Comparison of ENCODE assay signal across 26 cellular contexts in the genomic region with DNA sequence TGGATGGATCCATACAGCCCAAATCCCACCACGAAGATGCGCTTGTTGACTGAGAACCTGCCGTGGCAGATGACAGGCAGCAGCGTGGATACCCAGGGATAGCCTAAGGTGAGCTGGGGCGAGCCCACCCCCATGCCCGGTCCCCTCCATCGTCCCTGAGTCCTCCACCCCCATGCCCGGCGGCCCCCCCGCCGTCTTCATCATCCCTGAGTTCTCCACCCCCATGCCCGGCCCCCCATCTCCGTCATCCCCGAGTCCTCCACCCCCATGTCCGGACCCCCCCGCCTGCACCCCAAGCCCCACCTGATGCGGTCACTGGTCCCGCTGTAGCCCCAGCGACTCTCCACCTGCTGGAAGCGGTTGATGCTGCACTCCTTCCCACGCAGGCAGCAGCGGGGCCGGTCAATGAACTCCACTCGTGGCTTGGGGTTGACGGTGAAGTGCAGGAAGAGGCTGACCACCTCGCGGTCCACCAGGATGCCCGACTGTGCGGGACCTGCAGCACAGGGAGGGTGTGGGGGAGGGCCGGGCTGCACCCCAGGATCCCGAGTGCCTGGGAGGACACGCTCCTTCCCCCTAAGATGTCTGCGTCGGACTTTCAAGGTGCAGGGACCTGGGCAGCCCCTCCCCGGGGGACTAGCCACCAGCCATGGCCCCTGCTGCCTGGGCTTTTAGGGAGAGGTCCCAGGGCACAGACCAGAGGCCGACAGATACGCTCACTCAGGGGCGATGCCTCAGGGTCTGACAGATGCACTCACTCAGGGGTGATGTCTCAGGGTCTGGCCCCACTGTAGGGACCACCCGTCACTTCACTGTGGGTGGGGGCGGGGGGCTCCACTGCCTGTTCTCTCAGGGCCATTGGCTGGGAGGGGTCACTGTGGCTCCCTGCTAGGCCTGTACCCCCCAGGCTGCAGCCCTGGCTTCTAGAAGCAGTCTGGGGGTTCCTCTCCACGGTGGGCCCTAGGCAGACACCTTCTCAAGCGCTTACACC. TPM values are rescaled to one million over a fixed set of nuclear protein-coding genes. Genes with fewer than 3 reads are reported as not detected.
A peak's percentile ranks its signal among the peaks of the same experiment; 100 is the strongest.
DNase-seq lines count a peak whose midpoint lies in the region; ATAC-seq, FAIRE-seq and TF ChIP-seq lines count a peak whose summit lies in the region.
"Had no signal": no experiment of that assay in that cellular context is flagged by ENCODE, and none has a peak within 500 bp of the region (broad histone marks: within the 10 kb centered on the region; RNA-seq: fewer than 3 reads in every experiment).

No MANE protein-coding gene starts in this region.

- H3K4ac ChIP-seq in IMR-90 (ENCODE audit: low read depth, low read length) (no peak overlapping the region), mesendoderm (ENCODE audit: low read depth, low read length) (no peak overlapping the region)

- no peak for FAIRE-seq in A549 (lab: Jason Lieb, UNC)
- FAIRE-seq: D721Med, kidney, pancreas had no signal

- no peaks in the 10 kb centered on the region for H3K9me3 ChIP-seq in A549
- no peaks in the 10 kb centered on the region for H3K9me3 ChIP-seq in IMR-90 (ENCODE audit: control insufficient read depth, insufficient read depth, low read length)
- H3K9me3 ChIP-seq: body of pancreas, pancreas, sigmoid colon, vagina had no signal

- no peak overlapping the region for H4K91ac ChIP-seq in IMR-90 (ENCODE audit: insufficient read depth, low read depth, low read length)

- peaks cover 11% of the 10 kb centered on the region for H4K20me1 ChIP-seq in IMR-90 (ENCODE audit: insufficient read depth, low read length)

- H3K18ac ChIP-seq in IMR-90 (ENCODE audit: low read depth, low read length): no peak overlapping the region
- H3K18ac ChIP-seq in mesendoderm (ENCODE audit: low read length): no peak overlapping the region

- dilution Hi-C loops in IMR-90 (cut with HindIII; ENCODE audit: low sequenced_read_pairs, unreplicated experiment): no loop called here

- no peaks in the 10 kb centered on the region for H3K27me3 Mint-ChIP-seq in chondrocyte (ENCODE audit: low read depth)
- H3K27me3 Mint-ChIP-seq: activated CD8-positive, alpha-beta memory T cell treated with anti-CD3 and anti-CD28 coated beads, Interleukin-2, amount 10 ng/mL, durations not matched to agents 7 days and 5 days; effector memory CD8-positive, alpha-beta T cell; memory B cell; naive thymus-derived CD4-positive, alpha-beta T cell; T-cell had no signal

- H3K36me3 ChIP-seq in IMR-90 (ENCODE audit: control insufficient read depth, insufficient read depth, low read length) (peaks cover 58% of the 10 kb centered on the region), mesendoderm (ENCODE audit: control insufficient read depth, insufficient read depth, low read length) (peaks cover 3% of the 10 kb centered on the region)

- no peak for TF ChIP-seq EP300 in A549 (IDR thresholded peaks at IDR 0.05)

- no TSS peak for BruUV-seq in IMR-90 (replicated peaks; lab: Mats Ljungman, UMichigan)

- H3K27ac Mint-ChIP-seq in chondrocyte (ENCODE audit: unreplicated experiment): no peak overlapping the region
- H3K27ac Mint-ChIP-seq: activated T-helper 2 cell treated with anti-CD3 and anti-CD28 coated beads, Interferon-gamma antibody, Interleukin-2, Interleukin-4, amounts not matched to agents 10 μg/mL and 5 μg/mL and 100 μg/mL, durations not matched to agents 14 hours and 24 hours and 36 hours; memory B cell; T-cell had no signal

- H3K27me3 ChIP-seq in IMR-90 (ENCODE audit: control insufficient read depth, insufficient read depth, low read length) (no peaks in the 10 kb centered on the region), mesendoderm (ENCODE audit: insufficient read depth, low read length, poor library complexity) (no peaks in the 10 kb centered on the region)
- H3K27me3 ChIP-seq: body of pancreas, pancreas, sigmoid colon, vagina had no signal

- no peaks in the 10 kb centered on the region for H3K9me1 ChIP-seq in IMR-90 (ENCODE audit: insufficient read depth, low read length)

- H2BK15ac ChIP-seq in IMR-90 (ENCODE audit: low read depth, low read length) (no peak overlapping the region), mesendoderm (replicated peaks; ENCODE audit: low read depth) (no peak overlapping the region)

- H3K79me1 ChIP-seq in IMR-90 (ENCODE audit: low read depth in 1 of 2, low read length in 2 of 2) (peaks cover 0 to 4% of the 10 kb centered on the region in 2 experiments; a peak in 1 of 4 replicates), mesendoderm (ENCODE audit: low read length) (no peaks in the 10 kb centered on the region)

- H2AK5ac ChIP-seq in IMR-90 (ENCODE audit: low read depth, low read length) (no peak overlapping the region), mesendoderm (ENCODE audit: low read length) (no peak overlapping the region)

- H3K4me1 Mint-ChIP-seq in chondrocyte (ENCODE audit: low read depth): no peaks in the 10 kb centered on the region
- H3K4me1 Mint-ChIP-seq: activated CD8-positive, alpha-beta memory T cell treated with anti-CD3 and anti-CD28 coated beads, Interleukin-2, amount 10 ng/mL, durations not matched to agents 7 days and 5 days; memory B cell; naive thymus-derived CD4-positive, alpha-beta T cell; T-cell had no signal

- DNase-seq in A549 (ENCODE audit: low read depth in 1 of 2, low spot score in 1 of 2) (no peak), IMR-90 (no peak), chondrocyte (ENCODE audit: low spot score) (peak; percentile 91), mesendoderm (peak; percentile 15), SKM-1 (lab: John Stamatoyannopoulos, UW; ENCODE audit: unreplicated experiment) (no peak), GM19238 (ENCODE audit: insufficient read length, low spot score) (no peak), NCI-H1417 treated with DMSO at 0.1 percent for 48 hours (lab: John Stamatoyannopoulos, UW) (no peak), NCI-H748 treated with DMSO at 0.1 percent for 48 hours (lab: John Stamatoyannopoulos, UW) (no peak)
- DNase-seq: activated CD4-positive, alpha-beta T cell treated with anti-CD3 and anti-CD28 coated beads for 4 hours; activated CD8-positive, alpha-beta memory T cell treated with anti-CD3 and anti-CD28 coated beads, Interleukin-2, amount 10 ng/mL, durations not matched to agents 7 days and 5 days; body of pancreas; effector memory CD8-positive, alpha-beta T cell; EL; H7; kidney; naive thymus-derived CD4-positive, alpha-beta T cell; NCI-H1092 treated with DMSO at 0.1 percent for 48 hours; NCI-H2029 treated with DMSO at 0.1 percent for 48 hours; NCI-H345; sigmoid colon; T-cell had no signal

- TF ChIP-seq RAD21 in A549 (conservative IDR thresholded peaks at IDR 0.05 in 1 of 2, IDR thresholded peaks at IDR 0.05 in 1 of 2) (no peak), IMR-90 (IDR thresholded peaks at IDR 0.05; ENCODE audit: low read length) (no peak)

- H3K4me3 Mint-ChIP-seq in chondrocyte (ENCODE audit: unreplicated experiment): no peak overlapping the region
- H3K4me3 Mint-ChIP-seq: activated CD8-positive, alpha-beta memory T cell treated with anti-CD3 and anti-CD28 coated beads, Interleukin-2, amount 10 ng/mL, durations not matched to agents 7 days and 5 days; effector memory CD8-positive, alpha-beta T cell; memory B cell; naive thymus-derived CD4-positive, alpha-beta T cell; T-cell had no signal

- H4K5ac ChIP-seq in IMR-90 (ENCODE audit: low read depth, low read length): no peak overlapping the region
- no peak overlapping the region for H4K5ac ChIP-seq in mesendoderm (ENCODE audit: low read length)

- no peak overlapping the region for H4K8ac ChIP-seq in IMR-90 (ENCODE audit: low read depth in 2 of 2, low read length in 2 of 2)
- no peak overlapping the region for H4K8ac ChIP-seq in mesendoderm (ENCODE audit: low read depth, low read length)

- H3K4me1 ChIP-seq in A549 (no peaks in the 10 kb centered on the region), IMR-90 (ENCODE audit: control insufficient read depth, insufficient read depth, low read length) (no peaks in the 10 kb centered on the region), mesendoderm (ENCODE audit: control insufficient read depth, low read depth, low read length) (no peaks in the 10 kb centered on the region)
- H3K4me1 ChIP-seq: body of pancreas, pancreas, sigmoid colon, vagina had no signal

- H2BK20ac ChIP-seq in IMR-90 (ENCODE audit: low read depth, low read length): no peak overlapping the region

- H3K23ac ChIP-seq in IMR-90 (ENCODE audit: low read depth, low read length): no peak overlapping the region
- no peak overlapping the region for H3K23ac ChIP-seq in mesendoderm (ENCODE audit: low read length)

- H3K27ac ChIP-seq in A549: no peak overlapping the region
- no peak overlapping the region for H3K27ac ChIP-seq in IMR-90 (ENCODE audit: insufficient read depth, low read length)
- no peak overlapping the region for H3K27ac ChIP-seq in mesendoderm (ENCODE audit: low read depth, low read length)
- H3K27ac ChIP-seq: body of pancreas, pancreas, sigmoid colon, vagina had no signal

- H2AK9ac ChIP-seq in IMR-90 (replicated peaks; ENCODE audit: low read depth, low read length, poor library complexity): peak overlapping the region; percentile 72

- TF ChIP-seq CTCF in A549 (IDR thresholded peaks at IDR 0.05): no peak
- TF ChIP-seq CTCF in IMR-90 (conservative IDR thresholded peaks at IDR 0.05; ENCODE audit: low read depth, low read length): 0 out of 2 replicates have a peak, but pooled peaks have one; percentile 4
- no peak for TF ChIP-seq CTCF in chondrocyte (IDR thresholded peaks at IDR 0.05)

- peaks cover 10% of the 10 kb centered on the region for H3K36me3 Mint-ChIP-seq in chondrocyte (ENCODE audit: low read depth)

- no peak overlapping the region for H3K4me3 ChIP-seq in A549
- no peak overlapping the region for H3K4me3 ChIP-seq in IMR-90 (ENCODE audit: insufficient read depth, low read depth, low read length)
- H3K4me3 ChIP-seq in mesendoderm (ENCODE audit: low read length): no peak overlapping the region
- H3K4me3 ChIP-seq: body of pancreas, pancreas, sigmoid colon, vagina had no signal

- intact Hi-C loops in IMR-90 (cut with micrococcal nuclease): no loop called here

- ATAC-seq in A549 (peak; percentile 10 to 36; a peak in 2 of 6 replicates), IMR-90 (ENCODE audit: low read depth) (no peak)
- ATAC-seq: activated CD8-positive, alpha-beta memory T cell treated with anti-CD3 and anti-CD28 coated beads, Interleukin-2, amount 10 ng/mL, durations not matched to agents 7 days and 5 days; body of pancreas; effector memory CD8-positive, alpha-beta T cell; naive thymus-derived CD4-positive, alpha-beta T cell had no signal

- WGBS in A549 (ENCODE audit: missing lambda C conversion rate): 96% methylated on average over 9 of the region's 42 CpGs
- WGBS in IMR-90 (ENCODE audit: extremely low coverage in 2 of 2, insufficient read length in 1 of 2), 2 experiments: 92% methylated on average over 15 of the region's 42 CpGs; no CpG with 5 or more reads in 1 of the 2 experiments
- WGBS in mesendoderm (ENCODE audit: extremely low coverage, insufficient coverage, low lambda C conversion rate): no CpG with 5 or more reads among the region's 42 CpGs

- H3K9me3 Mint-ChIP-seq in chondrocyte (ENCODE audit: low read depth): no peaks in the 10 kb centered on the region
- H3K9me3 Mint-ChIP-seq: activated T-helper 2 cell treated with anti-CD3 and anti-CD28 coated beads, Interferon-gamma antibody, Interleukin-2, Interleukin-4, amounts not matched to agents 10 μg/mL and 5 μg/mL and 100 μg/mL, durations not matched to agents 14 hours and 24 hours and 36 hours; effector memory CD8-positive, alpha-beta T cell; memory B cell; naive thymus-derived CD4-positive, alpha-beta T cell; T-cell had no signal

- no peak overlapping the region for H2BK120ac ChIP-seq in IMR-90 (ENCODE audit: low read depth, low read length)
- H2BK120ac ChIP-seq in mesendoderm (ENCODE audit: low read depth, low read length): no peak overlapping the region

- H2AFZ ChIP-seq in IMR-90 (replicated peaks; ENCODE audit: low read length, poor library complexity): no peak overlapping the region

- H3K9ac ChIP-seq in IMR-90 (ENCODE audit: low read depth, low read length): no peak overlapping the region
- no peak overlapping the region for H3K9ac ChIP-seq in mesendoderm (ENCODE audit: low read length)

- H3K14ac ChIP-seq in IMR-90 (replicated peaks; ENCODE audit: low read depth, low read length): no peak overlapping the region

- no peak for TF ChIP-seq POLR2A in A549 (IDR thresholded peaks at IDR 0.05; ENCODE audit: low read length)
- TF ChIP-seq POLR2A in IMR-90 (IDR thresholded peaks at IDR 0.05; ENCODE audit: low read depth, low read length): no peak

- H2BK5ac ChIP-seq in IMR-90 (ENCODE audit: low read depth, low read length, poor library complexity, severe bottlenecking) (no peak overlapping the region), mesendoderm (ENCODE audit: low read length) (no peak overlapping the region)

- H3K4me2 ChIP-seq in A549 (no peak overlapping the region), IMR-90 (ENCODE audit: low read depth, low read length) (no peak overlapping the region), mesendoderm (ENCODE audit: low read length) (no peak overlapping the region)

- H3K79me2 ChIP-seq in mesendoderm (ENCODE audit: control insufficient read depth, insufficient read depth, low read length): no peaks in the 10 kb centered on the region

- in situ Hi-C loops in IMR-90 (cut with MboI; ENCODE audit: low sequenced_read_pairs): no loop called here

- no peak overlapping the region for H3K56ac ChIP-seq in IMR-90 (ENCODE audit: extremely low read depth, insufficient read depth, low read length)
- H3K56ac ChIP-seq in mesendoderm (ENCODE audit: low read length): no peak overlapping the region

- CTCF ChIA-PET in A549 (lab: Yijun Ruan, JAX): no interaction called here
- CTCF ChIA-PET in IMR-90 (lab: Yijun Ruan, JAX): no interaction called here

- POLR2A ChIA-PET in A549 (lab: Yijun Ruan, JAX): no interaction called here
- POLR2A ChIA-PET in IMR-90 (lab: Charles Lee; ENCODE audit: unreplicated experiment): no interaction called here

RNA-seq across cellular contexts. Expression of a gene that starts 28.0 kb away (rescaled TPM):
- 16.3 and 19.0 TPM in 2 replicates for polyA plus RNA-seq in A549 (2011; rRNA removed)
- polyA plus RNA-seq in A549 (2012; cell fraction: cytosol; rRNA removed): 39.6 and 61.5 TPM in 2 replicates
- 66.3 and 81.5 TPM in 2 replicates for polyA plus RNA-seq in A549 (2012; cell fraction: nucleus; rRNA removed)
- 26.7 to 32.7 TPM (median 29.6 TPM) in 3 replicates for polyA plus RNA-seq in A549 (2017; fragmentation: RNase III; extraction: RNeasy Plus Mini Kit Qiagen cat#74134 plus additional on column Dnase treatment)
- polyA minus RNA-seq in A549 (2011; rRNA and poly(A)+ RNA removed): 15.0 and 36.0 TPM in 2 replicates
- 24.4 and 25.8 TPM in 2 replicates for total RNA-seq in IMR-90 (2012; rRNA removed)
- polyA plus RNA-seq in IMR-90 (2012; rRNA removed): 65.7 and 67.1 TPM in 2 replicates
- 38.7 and 95.6 TPM in 2 replicates for polyA plus RNA-seq in IMR-90 (2012; cell fraction: cytosol; rRNA removed)
- polyA plus RNA-seq in IMR-90 (2012; cell fraction: nucleus; rRNA removed; ENCODE audit: low replicate concordance): 53.9 and 143 TPM in 2 replicates
- 61.0 to 66.2 TPM (median 65.9 TPM) in 3 replicates for total RNA-seq in chondrocyte
- 46.2 TPM for polyA plus RNA-seq in mesendoderm (2013, experiment 1 of 2)
- polyA plus RNA-seq in mesendoderm (2013, experiment 2 of 2): 41.1 TPM

RNA-seq across cellular contexts. Expression of a gene that starts 46.5 kb away (rescaled TPM):
- polyA plus RNA-seq in A549 (2011; rRNA removed) (14.4 and 15.5 TPM in 2 replicates), A549 (2017; fragmentation: RNase III; extraction: RNeasy Plus Mini Kit Qiagen cat#74134 plus additional on column Dnase treatment) (36.9 to 43.7 TPM (median 42.0 TPM) in 3 replicates), IMR-90 (2012; rRNA removed) (96.3 and 124 TPM in 2 replicates)
- 77.4 and 94.1 TPM in 2 replicates for polyA plus RNA-seq in A549 (2012; cell fraction: cytosol; rRNA removed)
- 332 and 422 TPM in 2 replicates for polyA plus RNA-seq in A549 (2012; cell fraction: nucleus; rRNA removed)
- polyA minus RNA-seq in A549 (2011; rRNA and poly(A)+ RNA removed): 14.2 and 24.8 TPM in 2 replicates
- total RNA-seq in IMR-90 (2012; rRNA removed) (35.6 and 38.0 TPM in 2 replicates), chondrocyte (57.4 to 74.9 TPM (median 58.9 TPM) in 3 replicates)
- polyA plus RNA-seq in IMR-90 (2012; cell fraction: cytosol; rRNA removed): 41.7 and 73.8 TPM in 2 replicates
- 374 and 949 TPM in 2 replicates for polyA plus RNA-seq in IMR-90 (2012; cell fraction: nucleus; rRNA removed; ENCODE audit: low replicate concordance)
- polyA plus RNA-seq in mesendoderm (2013, experiment 1 of 2): 124 TPM
- 120 TPM for polyA plus RNA-seq in mesendoderm (2013, experiment 2 of 2)

Comparison
In these comparisons a context has a peak if more than half of its experiments do, and no peak if none do; other contexts are left out.
1. DNase-seq: peak in chondrocyte (single experiment) and mesendoderm (single experiment); none in A549 (0 of 2), IMR-90 (single experiment), SKM-1 (single experiment), GM19238 (single experiment), NCI-H1417 treated with DMSO at 0.1 percent for 48 hours (single experiment) and NCI-H748 treated with DMSO at 0.1 percent for 48 hours (single experiment).